In genomic region chr5:177504086-177505056, GRCh38 we compare ENCODE assay signal across 22 cellular contexts. TPM values are rescaled to one million over a fixed set of nuclear protein-coding genes. Genes with fewer than 3 reads are reported as not detected.
DNase-seq lines count a peak whose midpoint lies in the region; ATAC-seq, FAIRE-seq and TF ChIP-seq lines count a peak whose summit lies in the region.
"Had no signal": no experiment of that assay in that cellular context is flagged by ENCODE, and none has a peak within 500 bp of the region (broad histone marks: within the 10 kb centered on the region; RNA-seq: fewer than 3 reads in every experiment).

No MANE protein-coding gene starts in this region.

- no peaks in the 10 kb centered on the region for H3K79me2 ChIP-seq in OCI-LY1 (ENCODE audit: insufficient read depth, low read length)
- H3K79me2 ChIP-seq in osteoblast (ENCODE audit: insufficient read depth, low read length), result no peaks in the 10 kb centered on the region

- TF ChIP-seq CTCF in OCI-LY1 (IDR thresholded peaks at IDR 0.05; ENCODE audit: low read length), result no peak
- no peak for TF ChIP-seq CTCF in osteoblast (IDR thresholded peaks at IDR 0.05; ENCODE audit: extremely low read depth, low read depth, low read length)

- H3F3A ChIP-seq in OCI-LY1 (ENCODE audit: insufficient read depth, low read length), result peaks cover 7% of the 10 kb centered on the region; the same call in 1 of the 2 replicates

- no peak overlapping the region for H3K4me3 ChIP-seq in OCI-LY1 (ENCODE audit: low read depth, low read length, poor library complexity, severe bottlenecking)
- no peak overlapping the region for H3K4me3 ChIP-seq in osteoblast (ENCODE audit: insufficient read depth, low read length)

- H4K20me1 ChIP-seq in OCI-LY1 (ENCODE audit: insufficient read depth, low read length) (no peaks in the 10 kb centered on the region), osteoblast (ENCODE audit: insufficient read depth, low read length) (no peaks in the 10 kb centered on the region)

- H3K27ac ChIP-seq in OCI-LY1 (ENCODE audit: low read depth, low read length, poor library complexity, severe bottlenecking) (peak overlapping the region; percentile 81), osteoblast (ENCODE audit: low read depth, low read length) (no peak overlapping the region)

- TF ChIP-seq POLR2A in GM12891 (IDR thresholded peaks at IDR 0.05; ENCODE audit: low read depth, low read length), result no peak; the same call in 1 of the 2 replicates

- intact Hi-C loops in posterior vena cava (cut with DNase I), result no loop called here

- H3K9me3 ChIP-seq in OCI-LY1 (ENCODE audit: low read length) (no peaks in the 10 kb centered on the region), osteoblast (ENCODE audit: low read depth, low read length) (no peaks in the 10 kb centered on the region)

- H2AFZ ChIP-seq in OCI-LY1 (ENCODE audit: low read length), result no peak overlapping the region
- H2AFZ ChIP-seq in osteoblast (ENCODE audit: low read length), result no peak overlapping the region

- no peak overlapping the region for H3K9ac ChIP-seq in OCI-LY1 (ENCODE audit: low read length)

- H3K4me2 ChIP-seq in OCI-LY1 (ENCODE audit: low read length), result no peak overlapping the region
- no peak overlapping the region for H3K4me2 ChIP-seq in osteoblast (ENCODE audit: insufficient read depth, low read length)

- FAIRE-seq in GM12891 (lab: Jason Lieb, UNC), result no peak
- FAIRE-seq: GM12892, GM18507, HTR-8/SVneo had no signal

- ATAC-seq in GM18511 (IDR thresholded peaks at IDR 0.05; ENCODE audit: unreplicated experiment), result no peak
- ATAC-seq: CD8-positive, alpha-beta T cell; HCT116 had no signal

- DNase-seq in GM12891 (ENCODE audit: insufficient read length, low spot score), result no peak
- DNase-seq in posterior vena cava (ENCODE audit: low spot score), result peak; percentile 76
- DNase-seq in osteoblast (ENCODE audit: insufficient read length, low spot score, missing footprints), result no peak
- DNase-seq: C1 segment of cervical spinal cord; CD8-positive, alpha-beta T cell; DND-41; GOT3; IMR-90; MV-4-11; NCI-H1694; NCI-H2081; NCI-H2171; NCI-H345; NCI-H524 treated with DMSO at 0.1 percent for 48 hours; NCI-H82; Right ventricle myocardium superior had no signal

- no peaks in the 10 kb centered on the region for H3K9me2 ChIP-seq in OCI-LY1 (ENCODE audit: low read depth, low read length)

- H3K27me3 ChIP-seq in OCI-LY1 (ENCODE audit: insufficient read depth, low read length) (no peaks in the 10 kb centered on the region), osteoblast (ENCODE audit: insufficient read depth, low read length) (no peaks in the 10 kb centered on the region)

- H3K4me1 ChIP-seq in OCI-LY1 (ENCODE audit: insufficient read depth, low read length, severe bottlenecking) (peaks cover 67% of the 10 kb centered on the region), osteoblast (ENCODE audit: insufficient read depth, low read length) (peaks cover 5% of the 10 kb centered on the region)

- peaks cover 52% of the 10 kb centered on the region for H3K36me3 ChIP-seq in OCI-LY1 (ENCODE audit: insufficient read depth, low read length)
- H3K36me3 ChIP-seq in osteoblast (ENCODE audit: insufficient read depth, low read length), result no peaks in the 10 kb centered on the region

TF ChIP-seq in GM12891, 5 proteins besides CTCF, POLR2A, EP300 and RAD21:
- TF ChIP-seq PAX5 (IDR thresholded peaks at IDR 0.05; ENCODE audit: insufficient read depth, low read length, severe bottlenecking) (no peak), POLR2AphosphoS5 (IDR thresholded peaks at IDR 0.05; ENCODE audit: low read depth, low read length) (0 out of 2 replicates have a peak, but pooled peaks have one; percentile 12)

RNA-seq across cellular contexts. Expression of gene DOK3, which starts 5.3 kb away (rescaled TPM):
- 73.2 TPM for polyA plus RNA-seq in GM12891 (2012; ENCODE audit: low read depth, missing spikeins)
- total RNA-seq in posterior vena cava, result 10 to 100 TPM in 1 of 2 donors, 1 to 10 TPM in 1; 8.0 to 19.2 TPM
- 1.1 and 1.5 TPM in 2 replicates for total RNA-seq in osteoblast

RNA-seq across cellular contexts. Expression of gene PDLIM7, which starts 7.0 kb away (rescaled TPM):
- polyA plus RNA-seq in GM12891 (2012; ENCODE audit: low read depth, missing spikeins), result 38.1 TPM
- 100 to 1,000 TPM; 448 to 580 TPM for total RNA-seq in posterior vena cava
- total RNA-seq in osteoblast, result 157 and 159 TPM in 2 replicates

RNA-seq across cellular contexts. Expression of gene DDX41, which starts 12.4 kb away (rescaled TPM):
- polyA plus RNA-seq in GM12891 (2012; ENCODE audit: low read depth, missing spikeins), result 114 TPM
- total RNA-seq in posterior vena cava, result 10 to 100 TPM; 52.1 to 52.6 TPM
- 49.5 and 68.4 TPM in 2 replicates for total RNA-seq in osteoblast

RNA-seq across cellular contexts. Expression of gene DBN1, which starts 30.9 kb away (rescaled TPM):
- polyA plus RNA-seq in GM12891 (2012; ENCODE audit: low read depth, missing spikeins), result 36.9 TPM
- total RNA-seq in posterior vena cava (100 to 1,000 TPM in 1 of 2 donors, 10 to 100 TPM in 1; 94.9 to 121 TPM), osteoblast (121 and 139 TPM in 2 replicates)

RNA-seq across cellular contexts. Expression of gene FAM193B, which starts 50.0 kb away (rescaled TPM):
- 28.6 TPM for polyA plus RNA-seq in GM12891 (2012; ENCODE audit: low read depth, missing spikeins)
- total RNA-seq in posterior vena cava, result 10 to 100 TPM; 33.6 to 36.5 TPM
- 29.2 and 32.6 TPM in 2 replicates for total RNA-seq in osteoblast
